ENCODE assay signal across 17 cellular contexts in genomic region chr2:119490106-119490505, GRCh38. TPM values are rescaled to one million over a fixed set of nuclear protein-coding genes. Genes with fewer than 3 reads are reported as not detected.
"Had no signal": no experiment of that assay in that cellular context is flagged by ENCODE, and none has a peak within 500 bp of the region (broad histone marks: within the 10 kb centered on the region; RNA-seq: fewer than 3 reads in every experiment).

No MANE protein-coding gene starts in this region.

- H3K4me3 ChIP-seq: adrenal gland, uterus had no signal

- H3K36me3 Mint-ChIP-seq: activated naive CD4-positive, alpha-beta T cell treated with anti-CD3 and anti-CD28 coated beads, Interleukin-2, amount 10 ng/mL, durations not matched to agents 7 days and 5 days had no signal

- H3K4me1 Mint-ChIP-seq: activated B cell treated with CpG ODN at 0.5 μM for 24 hours; activated CD4-positive, alpha-beta T cell treated with anti-CD3 and anti-CD28 coated beads, Interleukin-2, amount 10 ng/mL, durations not matched to agents 7 days and 5 days; activated naive CD4-positive, alpha-beta T cell treated with anti-CD3 and anti-CD28 coated beads, Interleukin-2, amount 10 ng/mL, durations not matched to agents 7 days and 5 days; activated T-helper 17 cell treated with anti-CD3 and anti-CD28 coated beads, Interleukin-2, amount 50 U/mL, for 72 hours; central memory CD8-positive, alpha-beta T cell had no signal

- H3K36me3 ChIP-seq: adrenal gland, neutrophil, uterus had no signal

- H3K27ac Mint-ChIP-seq: activated B cell treated with CpG ODN at 0.5 μM for 24 hours; activated CD4-positive, alpha-beta T cell treated with anti-CD3 and anti-CD28 coated beads, Interleukin-2, amount 10 ng/mL, durations not matched to agents 7 days and 5 days; activated naive CD4-positive, alpha-beta T cell treated with anti-CD3 and anti-CD28 coated beads, Interleukin-2, amount 10 ng/mL, durations not matched to agents 7 days and 5 days; activated T-helper 17 cell treated with anti-CD3 and anti-CD28 coated beads, Interleukin-2, amount 50 U/mL, for 72 hours; T-helper 17 cell had no signal

- DNase-seq: activated B cell treated with CpG ODN at 0.5 μM for 24 hours; activated CD4-positive, alpha-beta T cell treated with anti-CD3 and anti-CD28 coated beads, Interleukin-2, amount 10 ng/mL, durations not matched to agents 7 days and 5 days; activated naive CD4-positive, alpha-beta T cell treated with anti-CD3 and anti-CD28 coated beads, Interleukin-2, amount 10 ng/mL, durations not matched to agents 7 days and 5 days; activated T-cell treated with anti-CD3 and anti-CD28 coated beads for 4 hours; adrenal gland; dermis blood vessel endothelial cell; stimulated activated CD4-positive, alpha-beta T cell treated with anti-CD3 and anti-CD28 coated beads, Interleukin-2, amount 100 ng/mL, for 48 hours; stimulated activated naive CD4-positive, alpha-beta T cell treated with Interleukin-2 at 50 U/mL for 16 hours; T-helper 17 cell; uterus had no signal

- H3K4me3 Mint-ChIP-seq: activated B cell treated with CpG ODN at 0.5 μM for 24 hours; activated CD4-positive, alpha-beta T cell treated with anti-CD3 and anti-CD28 coated beads, Interleukin-2, amount 10 ng/mL, durations not matched to agents 7 days and 5 days; activated naive CD4-positive, alpha-beta T cell treated with anti-CD3 and anti-CD28 coated beads, Interleukin-2, amount 10 ng/mL, durations not matched to agents 7 days and 5 days; activated T-helper 17 cell treated with anti-CD3 and anti-CD28 coated beads, Interleukin-2, amount 50 U/mL, for 72 hours; central memory CD8-positive, alpha-beta T cell; T-helper 17 cell had no signal

- H3K4me1 ChIP-seq: uterus had no signal

- ATAC-seq: activated T-helper 17 cell treated with anti-CD3 and anti-CD28 coated beads, Interleukin-2, amount 50 U/mL, for 72 hours; T-helper 17 cell had no signal

- H3K27ac ChIP-seq: adrenal gland, neutrophil, uterus had no signal

- H3K9me3 Mint-ChIP-seq: activated B cell treated with CpG ODN at 0.5 μM for 24 hours; activated CD4-positive, alpha-beta T cell treated with anti-CD3 and anti-CD28 coated beads, Interleukin-2, amount 10 ng/mL, durations not matched to agents 7 days and 5 days; activated naive CD4-positive, alpha-beta T cell treated with anti-CD3 and anti-CD28 coated beads, Interleukin-2, amount 10 ng/mL, durations not matched to agents 7 days and 5 days; activated T-helper 17 cell treated with anti-CD3 and anti-CD28 coated beads, Interleukin-2, amount 50 U/mL, for 72 hours; central memory CD8-positive, alpha-beta T cell had no signal

- H3K27me3 ChIP-seq: adrenal gland, uterus had no signal

- H3K9me3 ChIP-seq: adrenal gland, neutrophil, uterus had no signal

RNA-seq across cellular contexts. Expression of gene SCTR, which starts 34.2 kb away (rescaled TPM):
- total RNA-seq: activated B cell treated with CpG ODN at 0.5 μM for 24 hours; activated CD4-positive, alpha-beta T cell treated with anti-CD3 and anti-CD28 coated beads, Interleukin-2, amount 10 ng/mL, durations not matched to agents 7 days and 5 days; activated CD8-positive, alpha-beta memory T cell treated with anti-CD3 and anti-CD28 coated beads for 36 hours; activated T-helper 17 cell treated with anti-CD3 and anti-CD28 coated beads, Interleukin-2, amount 50 U/mL, for 72 hours; dermis blood vessel endothelial cell; myocyte; pulmonary artery endothelial cell; T-helper 17 cell; uterus had no signal

RNA-seq across cellular contexts. Expression of gene CFAP221, which starts 54.1 kb away (rescaled TPM):
- total RNA-seq: activated B cell treated with CpG ODN at 0.5 μM for 24 hours; activated CD4-positive, alpha-beta T cell treated with anti-CD3 and anti-CD28 coated beads, Interleukin-2, amount 10 ng/mL, durations not matched to agents 7 days and 5 days; activated CD8-positive, alpha-beta memory T cell treated with anti-CD3 and anti-CD28 coated beads for 36 hours; activated T-helper 17 cell treated with anti-CD3 and anti-CD28 coated beads, Interleukin-2, amount 50 U/mL, for 72 hours; myocyte; pulmonary artery endothelial cell; T-helper 17 cell had no signal

RNA-seq across cellular contexts. Expression of gene TMEM37, which starts 58.5 kb away (rescaled TPM):
- total RNA-seq: activated CD4-positive, alpha-beta T cell treated with anti-CD3 and anti-CD28 coated beads, Interleukin-2, amount 10 ng/mL, durations not matched to agents 7 days and 5 days; activated CD8-positive, alpha-beta memory T cell treated with anti-CD3 and anti-CD28 coated beads for 36 hours; activated T-helper 17 cell treated with anti-CD3 and anti-CD28 coated beads, Interleukin-2, amount 50 U/mL, for 72 hours; myocyte; T-helper 17 cell; temporal lobe had no signal
